7 cellular contexts compared by ENCODE assay signal in genomic region chr4:170589597-170590191, GRCh38.
DNase-seq lines count a peak whose midpoint lies in the region; ATAC-seq, FAIRE-seq and TF ChIP-seq lines count a peak whose summit lies in the region.

No MANE protein-coding gene starts in this region.

- H3K4me1 ChIP-seq in mammary epithelial cell (ENCODE audit: insufficient read depth, low read length) (no peaks in the 10 kb centered on the region), transverse colon (no peaks in the 10 kb centered on the region)
- H3K4me1 ChIP-seq in CD8-positive, alpha-beta T cell (ENCODE audit: insufficient read depth, low read length) = no peaks in the 10 kb centered on the region

- H3K27ac ChIP-seq in mammary epithelial cell (ENCODE audit: insufficient read depth, low read depth, low read length) (no peak overlapping the region), transverse colon (no peak overlapping the region)
- H3K27ac ChIP-seq in CD8-positive, alpha-beta T cell (ENCODE audit: low read depth, low read length) = no peak overlapping the region

- H3K4me2 ChIP-seq in mammary epithelial cell (ENCODE audit: insufficient read depth, low read depth, low read length) = no peak overlapping the region

- no peak for TF ChIP-seq POLR2A in transverse colon (IDR thresholded peaks at IDR 0.05)

- no peaks in the 10 kb centered on the region for H4K20me1 ChIP-seq in mammary epithelial cell (ENCODE audit: insufficient read depth, low read length)

- dilution Hi-C loops in mammary epithelial cell (cut with HindIII; ENCODE audit: low sequenced_read_pairs) = no loop called here

- no peaks in the 10 kb centered on the region for H3K79me2 ChIP-seq in mammary epithelial cell (ENCODE audit: insufficient read depth, low read length)

- BruUV-seq in mammary epithelial cell (replicated peaks; lab: Mats Ljungman, UMichigan) = no TSS peak

- peak; percentile 69 to 74 for TF ChIP-seq CTCF in mammary epithelial cell (conservative IDR thresholded peaks at IDR 0.05 in 1 of 2, IDR thresholded peaks at IDR 0.05 in 1 of 2; ENCODE audit: extremely low read depth in 1 of 2, insufficient read depth in 1 of 2, low read depth in 1 of 2, low read length in 2 of 2)
- TF ChIP-seq CTCF in transverse colon (IDR thresholded peaks at IDR 0.05) = peak in 3 of 5 experiments; percentile 20 to 35 (median 25)
- TF ChIP-seq CTCF in CD8-positive, alpha-beta T cell (IDR thresholded peaks at IDR 0.05) = no peak

- no peaks in the 10 kb centered on the region for H3K36me3 ChIP-seq in mammary epithelial cell (ENCODE audit: insufficient read depth, low read length)
- H3K36me3 ChIP-seq in transverse colon = no peaks in the 10 kb centered on the region
- no peaks in the 10 kb centered on the region for H3K36me3 ChIP-seq in CD8-positive, alpha-beta T cell (ENCODE audit: insufficient read depth, low read length)

- no peak overlapping the region for H3K27ac Mint-ChIP-seq in activated T-helper 1 cell treated with anti-CD3 and anti-CD28 coated beads, Interleukin-12 subunit alpha, Interleukin-12 subunit beta, Interleukin-2, Interleukin-4 antibody, amounts not matched to agents 30 ng/mL and 10 ng/mL and 1 ng/mL, durations not matched to agents 14 hours and 24 hours and 36 hours
- H3K27ac Mint-ChIP-seq in CD8-positive, alpha-beta T cell = no peak overlapping the region

- CTCF ChIA-PET in mammary epithelial cell (lab: Charles Lee; ENCODE audit: low non-redundant PET) = interaction anchor here (0.6 to 0.7 kb wide), 4 partner anchors 20 to 401 kb away, joined by 3 to 5 read pairs (median 4); no protein-coding TSS in a partner anchor
- CTCF ChIA-PET in CD8-positive, alpha-beta T cell (lab: Charles Lee) = no interaction called here

- H3K27me3 ChIP-seq in mammary epithelial cell (ENCODE audit: insufficient read depth, low read length) = no peaks in the 10 kb centered on the region
- H3K27me3 ChIP-seq in transverse colon = no peaks in the 10 kb centered on the region
- no peaks in the 10 kb centered on the region for H3K27me3 ChIP-seq in CD8-positive, alpha-beta T cell (ENCODE audit: insufficient read depth, low read length)

- H3K4me1 Mint-ChIP-seq in activated T-helper 1 cell treated with anti-CD3 and anti-CD28 coated beads, Interleukin-12 subunit alpha, Interleukin-12 subunit beta, Interleukin-2, Interleukin-4 antibody, amounts not matched to agents 30 ng/mL and 10 ng/mL and 1 ng/mL, durations not matched to agents 14 hours and 24 hours and 36 hours (ENCODE audit: low read depth) = no peaks in the 10 kb centered on the region
- H3K4me1 Mint-ChIP-seq in CD8-positive, alpha-beta T cell (ENCODE audit: low read depth) = no peaks in the 10 kb centered on the region

- H3K9me3 Mint-ChIP-seq in activated T-helper 1 cell treated with anti-CD3 and anti-CD28 coated beads, Interleukin-12 subunit alpha, Interleukin-12 subunit beta, Interleukin-2, Interleukin-4 antibody, amounts not matched to agents 30 ng/mL and 10 ng/mL and 1 ng/mL, durations not matched to agents 14 hours and 24 hours and 36 hours = no peaks in the 10 kb centered on the region
- H3K9me3 Mint-ChIP-seq in CD8-positive, alpha-beta T cell = peaks cover 11% of the 10 kb centered on the region

- H3K4me3 Mint-ChIP-seq in activated T-helper 1 cell treated with anti-CD3 and anti-CD28 coated beads, Interleukin-12 subunit alpha, Interleukin-12 subunit beta, Interleukin-2, Interleukin-4 antibody, amounts not matched to agents 30 ng/mL and 10 ng/mL and 1 ng/mL, durations not matched to agents 14 hours and 24 hours and 36 hours = no peak overlapping the region
- no peak overlapping the region for H3K4me3 Mint-ChIP-seq in CD8-positive, alpha-beta T cell

- no peak overlapping the region for H2AFZ ChIP-seq in mammary epithelial cell (ENCODE audit: low read depth, low read length)

- POLR2A ChIA-PET in CD8-positive, alpha-beta T cell (lab: Charles Lee) = no interaction called here

- WGBS in mammary epithelial cell (ENCODE audit: low coverage, missing lambda C conversion rate) = 53% methylated on average over 3 of the region's 3 CpGs
- WGBS in transverse colon (ENCODE audit: low coverage in 1 of 2), 2 donors = 59 to 61% methylated on average over 3 of the region's 3 CpGs

- no peak overlapping the region for H3K9ac ChIP-seq in mammary epithelial cell (ENCODE audit: insufficient read depth, low read length)

- H3K9me3 ChIP-seq in mammary epithelial cell (replicated peaks; ENCODE audit: insufficient read depth, low read length) = no peaks in the 10 kb centered on the region
- no peaks in the 10 kb centered on the region for H3K9me3 ChIP-seq in transverse colon
- H3K9me3 ChIP-seq in CD8-positive, alpha-beta T cell (ENCODE audit: low read length) = no peaks in the 10 kb centered on the region

- DNase-seq in GM18507 (ENCODE audit: extremely low spot score, insufficient read length, low read depth) = peak; percentile 1
- DNase-seq in NAMALWA (ENCODE audit: low spot score) = peak; percentile 73
- peak; percentile 54 for DNase-seq in mammary epithelial cell
- DNase-seq in transverse colon = no peak
- no peak for DNase-seq in activated T-helper 1 cell treated with anti-CD3 and anti-CD28 coated beads, Interleukin-12 subunit alpha, Interleukin-12 subunit beta, Interleukin-2, Interleukin-4 antibody, amounts not matched to agents 30 ng/mL and 10 ng/mL and 1 ng/mL, durations not matched to agents 14 hours and 24 hours and 36 hours (ENCODE audit: low spot score)
- DNase-seq in CD8-positive, alpha-beta T cell = no peak

- no peaks in the 10 kb centered on the region for H3K27me3 Mint-ChIP-seq in activated T-helper 1 cell treated with anti-CD3 and anti-CD28 coated beads, Interleukin-12 subunit alpha, Interleukin-12 subunit beta, Interleukin-2, Interleukin-4 antibody, amounts not matched to agents 30 ng/mL and 10 ng/mL and 1 ng/mL, durations not matched to agents 14 hours and 24 hours and 36 hours (ENCODE audit: insufficient read depth)
- no peaks in the 10 kb centered on the region for H3K27me3 Mint-ChIP-seq in CD8-positive, alpha-beta T cell (ENCODE audit: low read depth)

- no peaks in the 10 kb centered on the region for H3K36me3 Mint-ChIP-seq in activated T-helper 1 cell treated with anti-CD3 and anti-CD28 coated beads, Interleukin-12 subunit alpha, Interleukin-12 subunit beta, Interleukin-2, Interleukin-4 antibody, amounts not matched to agents 30 ng/mL and 10 ng/mL and 1 ng/mL, durations not matched to agents 14 hours and 24 hours and 36 hours (ENCODE audit: low read depth)
- H3K36me3 Mint-ChIP-seq in CD8-positive, alpha-beta T cell = no peaks in the 10 kb centered on the region

- peak; percentile 5 for FAIRE-seq in GM18507 (lab: Jason Lieb, UNC)

- no peak overlapping the region for H3K4me3 ChIP-seq in mammary epithelial cell (replicated peaks in 1 of 3; ENCODE audit: insufficient read depth in 1 of 3, low read depth in 2 of 3, low read length in 3 of 3)
- H3K4me3 ChIP-seq in transverse colon = no peak overlapping the region
- no peak overlapping the region for H3K4me3 ChIP-seq in CD8-positive, alpha-beta T cell (ENCODE audit: low read depth, low read length)

- peak; percentile 80 for ATAC-seq in HG02571 (IDR thresholded peaks at IDR 0.05; ENCODE audit: unreplicated experiment)
- no peak for ATAC-seq in CD8-positive, alpha-beta T cell

- in situ Hi-C loops in mammary epithelial cell (cut with MboI; ENCODE audit: low sequenced_read_pairs in 2 of 2) (loop anchor here (10.0 to 25.0 kb wide), 3 partner anchors 248 to 327 kb away; no protein-coding TSS in a partner anchor), transverse colon (cut with MboI; ENCODE audit: low pct_ligation_motif_present in 1 of 4, low pct_unique_long_range_greater_than_20kb in 1 of 4, low sequenced_read_pairs in 3 of 4) (no loop called here)

- TF ChIP-seq EP300 in transverse colon (IDR thresholded peaks at IDR 0.05; ENCODE audit: low read depth) = no peak

- intact Hi-C loops in mammary epithelial cell (cut with micrococcal nuclease) (loop anchor here (1.0 to 10.0 kb wide), 4 partner anchors 35 to 395 kb away; no protein-coding TSS in a partner anchor), transverse colon (cut with DNase I; ENCODE audit: low total_unique reads) (no loop called here)
- intact Hi-C loops in activated T-helper 1 cell treated with anti-CD3 and anti-CD28 coated beads, Interleukin-12 subunit alpha, Interleukin-12 subunit beta, Interleukin-2, Interleukin-4 antibody, amounts not matched to agents 30 ng/mL and 10 ng/mL and 1 ng/mL, durations not matched to agents 14 hours and 24 hours and 36 hours (cut with micrococcal nuclease) = no loop called here
- intact Hi-C loops in CD8-positive, alpha-beta T cell (cut with DNase I, micrococcal nuclease) = no loop called here

Comparison
In these comparisons a context has a peak if more than half of its experiments do, and no peak if none do; other contexts are left out.
1. DNase-seq: peak in GM18507 (single experiment), NAMALWA (single experiment) and mammary epithelial cell (single experiment); none in transverse colon (single experiment), activated T-helper 1 cell treated with anti-CD3 and anti-CD28 coated beads, Interleukin-12 subunit alpha, Interleukin-12 subunit beta, Interleukin-2, Interleukin-4 antibody, amounts not matched to agents 30 ng/mL and 10 ng/mL and 1 ng/mL, durations not matched to agents 14 hours and 24 hours and 36 hours (single experiment) and CD8-positive, alpha-beta T cell (0 of 7).
2. in situ Hi-C loops: an anchor here in mammary epithelial cell (10.0 to 25.0 kb wide); none called in transverse colon.